ENCODE assay signal across 8 cellular contexts in genomic region chr9:33721674-33722358, GRCh38.
DNase-seq lines count a peak whose midpoint lies in the region; ATAC-seq, FAIRE-seq and TF ChIP-seq lines count a peak whose summit lies in the region.

No MANE protein-coding gene starts in this region.

- ATAC-seq in HG02981 (IDR thresholded peaks at IDR 0.05; ENCODE audit: unreplicated experiment) = peak; percentile 66
- ATAC-seq in HG02884 (IDR thresholded peaks at IDR 0.05; ENCODE audit: unreplicated experiment) = no peak

- H3K4me1 Mint-ChIP-seq in MCF 10A (ENCODE audit: insufficient read depth, unreplicated experiment) = no peaks in the 10 kb centered on the region

- H3K4me1 ChIP-seq in keratinocyte (ENCODE audit: control insufficient read depth, extremely low read depth, insufficient read depth, low read length) = no peaks in the 10 kb centered on the region

- no peaks in the 10 kb centered on the region for H3K9me3 ChIP-seq in WERI-Rb-1 (ENCODE audit: severe bottlenecking)
- no peaks in the 10 kb centered on the region for H3K9me3 ChIP-seq in keratinocyte (ENCODE audit: control insufficient read depth, low read depth, low read length)

- H3K27me3 Mint-ChIP-seq in MCF 10A (ENCODE audit: insufficient read depth, unreplicated experiment) = peaks cover 24% of the 10 kb centered on the region

- DNase-seq in NCI-H2171 (lab: John Stamatoyannopoulos, UW) = peak; percentile 57
- DNase-seq in WERI-Rb-1 = peak; percentile 84
- peak; percentile 82 for DNase-seq in MCF 10A (ENCODE audit: unreplicated experiment)
- DNase-seq in keratinocyte (ENCODE audit: low read depth, low spot score) = no peak
- DNase-seq in stimulated activated CD4-positive, alpha-beta T cell treated with anti-CD3 and anti-CD28 coated beads, Interleukin-15, amount 100 ng/mL, for 48 hours (ENCODE audit: low read depth in 2 of 2) = peak; percentile 70 to 80

- H3K4me3 ChIP-seq in WERI-Rb-1 (ENCODE audit: low read depth, low read length) = no peak overlapping the region
- no peak overlapping the region for H3K4me3 ChIP-seq in keratinocyte (ENCODE audit: control insufficient read depth in 2 of 3, extremely low read depth in 1 of 3, insufficient read depth in 2 of 3, low read depth in 1 of 3, low read length in 3 of 3)

- no peak overlapping the region for H3K9ac ChIP-seq in keratinocyte (ENCODE audit: control insufficient read depth, extremely low read depth, insufficient read depth, low read length)

- dilution Hi-C loops in keratinocyte (cut with MboI; ENCODE audit: extremely low pct_ligation_motif_present, low sequenced_read_pairs) = no loop called here

- H3K27me3 ChIP-seq in WERI-Rb-1 (ENCODE audit: insufficient read depth, low read depth, severe bottlenecking) (no peaks in the 10 kb centered on the region), keratinocyte (ENCODE audit: control insufficient read depth, extremely low read depth, insufficient read depth, low read length) (no peaks in the 10 kb centered on the region)

- no peak overlapping the region for H3K27ac ChIP-seq in WERI-Rb-1
- H3K27ac ChIP-seq in keratinocyte (ENCODE audit: control insufficient read depth, insufficient read depth, low read length) = no peak overlapping the region

- no peaks in the 10 kb centered on the region for H3K36me3 ChIP-seq in WERI-Rb-1
- H3K36me3 ChIP-seq in keratinocyte (ENCODE audit: control insufficient read depth in 2 of 2, extremely low read depth in 1 of 2, insufficient read depth in 2 of 2, low read length in 2 of 2) = no peaks in the 10 kb centered on the region

- H4K20me1 ChIP-seq in keratinocyte (ENCODE audit: control insufficient read depth, extremely low read depth, insufficient read depth, low read length) = no peaks in the 10 kb centered on the region

- H3K4me3 Mint-ChIP-seq in MCF 10A (ENCODE audit: unreplicated experiment) = no peak overlapping the region

- intact Hi-C loops in MCF 10A (cut with micrococcal nuclease) = loop anchor here (1.0 to 5.0 kb wide), 4 partner anchors 98 to 493 kb away; partner anchors contain the start of genes ANKRD18B and AQP7

- no peaks in the 10 kb centered on the region for H3K9me1 ChIP-seq in keratinocyte (ENCODE audit: control insufficient read depth, extremely low read depth, insufficient read depth, low read length)

- TF ChIP-seq CTCF in GM12872 (IDR thresholded peaks at IDR 0.05; ENCODE audit: insufficient read depth, low read depth, low read length) (peak; percentile 100), WERI-Rb-1 (IDR thresholded peaks at IDR 0.05; ENCODE audit: low read depth, low read length) (peak; percentile 97), MCF 10A (IDR thresholded peaks at IDR 0.05; ENCODE audit: unreplicated experiment) (peak; percentile 100), keratinocyte (optimal IDR thresholded peaks at IDR 0.05 in 1 of 3, IDR thresholded peaks at IDR 0.05 in 1 of 3, conservative IDR thresholded peaks at IDR 0.05 in 1 of 3; ENCODE audit: extremely low read depth in 1 of 3, insufficient read depth in 2 of 3, low read length in 3 of 3) (peak; percentile 86 to 100 (median 97))

- peak; percentile 93 for FAIRE-seq in keratinocyte (lab: Jason Lieb, UNC)

- peak overlapping the region; percentile 88 for H2AFZ ChIP-seq in keratinocyte (ENCODE audit: control insufficient read depth, low read length)

- no peaks in the 10 kb centered on the region for H3K36me3 Mint-ChIP-seq in MCF 10A (ENCODE audit: insufficient read depth, unreplicated experiment)

- H3K4me2 ChIP-seq in keratinocyte (ENCODE audit: control insufficient read depth, extremely low read depth, insufficient read depth, low read depth, low read length) = peak overlapping the region; percentile 2

- peaks cover 8% of the 10 kb centered on the region for H3K9me3 Mint-ChIP-seq in MCF 10A (ENCODE audit: unreplicated experiment)

- CTCF ChIA-PET in MCF 10A (lab: Yijun Ruan, JAX) = interaction anchor here (0.6 to 8.2 kb wide), 37 partner anchors 10 to 780 kb away, joined by 3 to 227 read pairs (median 5); partner anchors contain the start of genes AQP7 and NOL6

- POLR2A ChIA-PET in MCF 10A (lab: Yijun Ruan, JAX) = interaction anchor here (0.7 to 2.7 kb wide), 4 partner anchors 93 to 431 kb away, joined by 3 to 13 read pairs (median 8); partner anchors contain the start of gene NFX1

- no peak overlapping the region for H3K27ac Mint-ChIP-seq in MCF 10A (ENCODE audit: low read depth, unreplicated experiment)

- no peaks in the 10 kb centered on the region for H3K79me2 ChIP-seq in keratinocyte (ENCODE audit: control insufficient read depth, insufficient read depth, low read length)

- BruUV-seq in MCF 10A (replicated peaks; lab: Mats Ljungman, UMichigan) = no TSS peak
